In genomic region chr6:97394160-97394748, GRCh38 we compare ENCODE assay signal across 8 cellular contexts.
DNase-seq lines count a peak whose midpoint lies in the region; ATAC-seq lines count a peak whose summit lies in the region.

No MANE protein-coding gene starts in this region.

- ATAC-seq in GM19438 (IDR thresholded peaks at IDR 0.05; ENCODE audit: low read depth, unreplicated experiment) (peak; percentile 82), HG03457 (IDR thresholded peaks at IDR 0.05; ENCODE audit: unreplicated experiment) (peak; percentile 85), HG02970 (IDR thresholded peaks at IDR 0.05; ENCODE audit: low FRiP score, unreplicated experiment) (no peak)

- DNase-seq in Daoy (ENCODE audit: low read depth) (peak; percentile 50), NCI-H748 treated with DMSO at 0.1 percent for 48 hours (lab: John Stamatoyannopoulos, UW) (peak; percentile 59), fibroblast of peridontal ligament (ENCODE audit: extremely low read depth) (peak; percentile 78), occipital lobe (lab: John Stamatoyannopoulos, UW) (peak; percentile 1)
- peak; percentile 47 for DNase-seq in activated CD8-positive, alpha-beta memory T cell treated with anti-CD3 and anti-CD28 coated beads, Interleukin-2, amount 50 U/mL, for 48 hours

Comparison
In these comparisons a context has a peak if more than half of its experiments do, and no peak if none do; other contexts are left out.
1. DNase-seq: peak in every context shown above with its lines; median percentile 78 in fibroblast of peridontal ligament; 59 in NCI-H748 treated with DMSO at 0.1 percent for 48 hours; 50 in Daoy; 47 in activated CD8-positive, alpha-beta memory T cell treated with anti-CD3 and anti-CD28 coated beads, Interleukin-2, amount 50 U/mL, for 48 hours; 1 in occipital lobe.